In genomic region chr1:155990340-155990739, GRCh38 we compare ENCODE assay signal across 1 cellular context.
TF ChIP-seq lines count a peak whose summit lies in the region.

No MANE protein-coding gene starts in this region.

TF ChIP-seq in H1, 55 proteins besides CTCF, POLR2A, EP300 and RAD21:
- TF ChIP-seq HDAC2 (IDR thresholded peaks at IDR 0.05; ENCODE audit: borderline replicate concordance in 1 of 2, low read depth in 2 of 2, low read length in 2 of 2) (no peak), RXRA (IDR thresholded peaks at IDR 0.05; ENCODE audit: insufficient read depth, low read depth, low read length) (no peak), SIN3A (conservative IDR thresholded peaks at IDR 0.05 in 1 of 2, IDR thresholded peaks at IDR 0.05 in 1 of 2; ENCODE audit: low read depth in 1 of 2, low read length in 2 of 2) (no peak), SAP30 (IDR thresholded peaks at IDR 0.05; ENCODE audit: insufficient read depth, insufficient replicate concordance, low read length) (no peak), KDM1A (IDR thresholded peaks at IDR 0.05; ENCODE audit: borderline replicate concordance, low read length) (no peak), BCL11A (IDR thresholded peaks at IDR 0.05; ENCODE audit: low read depth in 2 of 2, low read length in 2 of 2) (no peak), PHF8 (conservative IDR thresholded peaks at IDR 0.05; ENCODE audit: low read depth, low read length) (no peak), ATF3 (IDR thresholded peaks at IDR 0.05; ENCODE audit: insufficient read depth, low read depth, low read length) (no peak), CHD7 (IDR thresholded peaks at IDR 0.05; ENCODE audit: insufficient replicate concordance, low read length) (no peak), E2F6 (IDR thresholded peaks at IDR 0.05) (no peak), SP4 (IDR thresholded peaks at IDR 0.05; ENCODE audit: low read length) (no peak), SIRT6 (IDR thresholded peaks at IDR 0.05; ENCODE audit: low read length) (no peak), KDM4A (IDR thresholded peaks at IDR 0.05; ENCODE audit: low read depth, low read length, severe bottlenecking) (no peak), NRF1 (IDR thresholded peaks at IDR 0.05; ENCODE audit: low read depth, low read length) (no peak), TBP (IDR thresholded peaks at IDR 0.05; ENCODE audit: low read depth, low read length) (no peak)
